Comparison of ENCODE assay signal across 8 cellular contexts in the genomic region with DNA sequence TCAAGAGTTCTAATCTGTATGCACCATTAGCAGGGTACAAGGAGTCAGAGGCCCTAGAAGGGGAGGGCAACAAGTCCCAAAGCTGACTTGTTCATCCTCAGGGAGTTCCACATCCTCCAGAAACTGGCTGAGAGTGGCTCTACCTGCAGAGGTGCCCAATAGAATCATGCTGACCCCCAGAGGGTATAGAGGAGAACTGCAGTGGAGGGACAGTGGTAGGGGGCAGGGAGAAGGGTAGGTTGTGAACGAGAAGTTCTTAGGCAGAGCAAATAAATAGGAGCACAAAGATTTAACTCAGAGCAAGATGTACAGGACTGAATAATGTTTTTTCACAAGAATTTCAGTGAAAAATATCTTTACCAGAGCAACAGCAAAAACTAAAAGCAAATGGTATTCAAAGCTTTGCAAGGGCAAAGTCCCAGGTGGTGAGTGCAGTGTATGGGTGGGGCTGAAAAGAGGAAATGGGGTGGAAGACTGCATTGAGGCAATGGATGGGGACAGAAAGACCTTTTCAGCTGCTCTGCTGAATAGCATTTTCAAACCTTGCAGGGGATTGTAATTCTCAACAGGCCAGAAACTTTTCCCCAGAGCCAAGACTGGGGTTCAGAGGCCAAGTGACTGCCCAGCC. TPM values are rescaled to one million over a fixed set of nuclear protein-coding genes. Genes with fewer than 3 reads are reported as not detected.
DNase-seq lines count a peak whose midpoint lies in the region; ATAC-seq, FAIRE-seq and TF ChIP-seq lines count a peak whose summit lies in the region.

No MANE protein-coding gene starts in this region.

- H3K9me3 ChIP-seq in HepG2 (ENCODE audit: low read length) = no peaks in the 10 kb centered on the region
- no peaks in the 10 kb centered on the region for H3K9me3 ChIP-seq in ovary
- no peaks in the 10 kb centered on the region for H3K9me3 ChIP-seq in ascending aorta

- DNase-seq in GM13977 (ENCODE audit: low spot score) (peak; percentile 40), H7 (peak; percentile 70), NCI-H69 (lab: John Stamatoyannopoulos, UW) (peak; percentile 12), HepG2 (ENCODE audit: low spot score) (peak; percentile 3), ovary (no peak), NCI-H1105 treated with DMSO at 0.1 percent for 48 hours (lab: John Stamatoyannopoulos, UW) (no peak), ascending aorta (ENCODE audit: low spot score in 2 of 2) (no peak), brain microvascular endothelial cell (no peak)

- H3K4me1 ChIP-seq in HepG2 (ENCODE audit: insufficient read depth, low read length) (no peaks in the 10 kb centered on the region), ovary (ENCODE audit: insufficient read depth) (no peaks in the 10 kb centered on the region), ascending aorta (no peaks in the 10 kb centered on the region)

- FAIRE-seq in HepG2 (lab: Jason Lieb, UNC) = no peak

- H4K20me1 ChIP-seq in HepG2 (ENCODE audit: insufficient read depth, low read length) = no peaks in the 10 kb centered on the region

- no peaks in the 10 kb centered on the region; the same call in 1 of the 2 replicates for H3K27me3 ChIP-seq in H7 (ENCODE audit: control insufficient read depth, insufficient read depth, low read length)
- H3K27me3 ChIP-seq in HepG2 (ENCODE audit: control insufficient read depth in 1 of 2, insufficient read depth in 2 of 2, low read length in 2 of 2) = no peaks in the 10 kb centered on the region
- H3K27me3 ChIP-seq in ovary = no peaks in the 10 kb centered on the region
- H3K27me3 ChIP-seq in ascending aorta = no peaks in the 10 kb centered on the region
- no peaks in the 10 kb centered on the region for H3K27me3 ChIP-seq in brain microvascular endothelial cell (replicated peaks)

- H3K4me3 ChIP-seq in H7 (ENCODE audit: insufficient read depth, low read depth, low read length) = no peak overlapping the region
- no peak overlapping the region for H3K4me3 ChIP-seq in HepG2 (replicated peaks in 1 of 3; ENCODE audit: insufficient read depth in 1 of 3, low read depth in 2 of 3, low read length in 3 of 3)
- no peak overlapping the region for H3K4me3 ChIP-seq in ovary
- no peak overlapping the region for H3K4me3 ChIP-seq in ascending aorta
- H3K4me3 ChIP-seq in brain microvascular endothelial cell (ENCODE audit: low read depth, low read length) = no peak overlapping the region

- no peak overlapping the region for H3K27ac ChIP-seq in HepG2 (ENCODE audit: extremely low read length, insufficient read depth, low read length)
- H3K27ac ChIP-seq in ovary = no peak overlapping the region
- H3K27ac ChIP-seq in ascending aorta = no peak overlapping the region
- H3K27ac ChIP-seq in brain microvascular endothelial cell = no peak overlapping the region

- no peak overlapping the region for H3K9ac ChIP-seq in HepG2 (ENCODE audit: insufficient read depth, low read depth, low read length)

- POLR2A ChIA-PET in HepG2 (lab: Yijun Ruan, JAX) = no interaction called here

- in situ Hi-C loops in GM13977 (cut with MboI; ENCODE audit: low pct_unique_long_range_greater_than_20kb, low sequenced_read_pairs, unreplicated experiment) (no loop called here), HepG2 (cut with HindIII; ENCODE audit: extremely low pct_ligation_motif_present, low pct_unique_long_range_greater_than_20kb) (no loop called here), brain microvascular endothelial cell (cut with HindIII; ENCODE audit: low pct_ligation_motif_present, low sequenced_read_pairs) (no loop called here)

- BruUV-seq in HepG2 (replicated peaks; lab: Mats Ljungman, UMichigan) = no TSS peak

- no peak for TF ChIP-seq RAD21 in HepG2 (CRISPR knock-in tag; IDR thresholded peaks at IDR 0.05)

- no peak for TF ChIP-seq POLR2A in HepG2 (IDR thresholded peaks at IDR 0.05; ENCODE audit: insufficient read depth in 1 of 2, low read depth in 2 of 2, low read length in 2 of 2)
- no peak for TF ChIP-seq POLR2A in ovary (IDR thresholded peaks at IDR 0.05)

- CTCF ChIA-PET in HepG2 (lab: Yijun Ruan, JAX; ENCODE audit: low intra/inter-chr PET ratio, low total read pairs) = no interaction called here

- H3K4me2 ChIP-seq in HepG2 (ENCODE audit: low read depth, low read length) = no peak overlapping the region

- H3K36me3 ChIP-seq in H7 (replicated peaks; ENCODE audit: control insufficient read depth, insufficient read depth, low read length) = no peaks in the 10 kb centered on the region
- H3K36me3 ChIP-seq in HepG2 (replicated peaks in 1 of 2; ENCODE audit: control insufficient read depth in 1 of 2, insufficient read depth in 2 of 2, low read length in 2 of 2) = no peaks in the 10 kb centered on the region
- no peaks in the 10 kb centered on the region for H3K36me3 ChIP-seq in ovary
- no peaks in the 10 kb centered on the region for H3K36me3 ChIP-seq in ascending aorta
- no peaks in the 10 kb centered on the region for H3K36me3 ChIP-seq in brain microvascular endothelial cell (replicated peaks)

- ATAC-seq in HepG2 = peak; percentile 81

- no peaks in the 10 kb centered on the region for H3K79me2 ChIP-seq in HepG2 (ENCODE audit: insufficient read depth, low read length)

- no peak overlapping the region for H2AFZ ChIP-seq in HepG2 (ENCODE audit: low read length)

- 4% methylated on average over 1 of the region's 1 CpG for WGBS in HepG2 (ENCODE audit: low lambda C conversion rate)
- 18 to 39% (median 19%) methylated on average over 1 of the region's 1 CpG for WGBS in ovary, 3 donors

- TF ChIP-seq EP300 in HepG2 (IDR thresholded peaks at IDR 0.05; ENCODE audit: low read depth in 2 of 2, low read length in 2 of 2) (no peak), HepG2 (CRISPR knock-in tag; IDR thresholded peaks at IDR 0.05; ENCODE audit: borderline replicate concordance) (no peak), ovary (IDR thresholded peaks at IDR 0.05) (no peak)

- TF ChIP-seq CTCF in GM13977 (IDR thresholded peaks at IDR 0.05; ENCODE audit: extremely low read depth, insufficient read depth, missing control alignments) (peak; percentile 76), HepG2 (CRISPR knock-in tag; IDR thresholded peaks at IDR 0.05) (peak; percentile 30; the same call in 1 of the 2 replicates), ovary (IDR thresholded peaks at IDR 0.05) (no peak), ascending aorta (IDR thresholded peaks at IDR 0.05) (no peak), brain microvascular endothelial cell (IDR thresholded peaks at IDR 0.05; ENCODE audit: low read depth, low read length, missing control alignments) (no peak)

- intact Hi-C loops in HepG2 (cut with micrococcal nuclease; ENCODE audit: unreplicated experiment) = no loop called here
- intact Hi-C loops in ovary (cut with DNase I) = no loop called here
- intact Hi-C loops in ascending aorta (cut with DNase I) = no loop called here

RNA-seq across cellular contexts. Expression of a gene that starts 3.1 kb away (rescaled TPM):
- total RNA-seq in H7 (2014; rRNA removed; shearing (Covaris generic)) = not detected in 2 replicates
- total RNA-seq in HepG2 (2016; rRNA removed; fragmentation: Illumina TruSeq; extraction: Trizol) (not detected in 2 replicates), ovary (under 1 TPM in 1 of 7 donors, not detected in 6; 0.11 TPM), ascending aorta (not detected)
- not detected in 2 replicates for total RNA-seq in HepG2 (2016; cell fraction: cytosol; rRNA removed; fragmentation: Illumina TruSeq; extraction: Trizol; ENCODE audit: low read depth)
- not detected in 2 replicates for total RNA-seq in HepG2 (2016; cell fraction: insoluble cytoplasmic fraction; rRNA removed; fragmentation: Illumina TruSeq; extraction: Trizol)
- not detected in 2 replicates for total RNA-seq in HepG2 (2016; cell fraction: membrane; rRNA removed; fragmentation: Illumina TruSeq; extraction: Trizol)
- total RNA-seq in HepG2 (2016; cell fraction: nucleus; rRNA removed; fragmentation: Illumina TruSeq; extraction: Trizol) = not detected in 2 replicates
- polyA plus RNA-seq in HepG2 (2011; rRNA removed) (not detected in 2 replicates), ovary (under 1 TPM in 1 of 2 donors, not detected in 1; 0.12 TPM)
- polyA plus RNA-seq in HepG2 (2011; cell fraction: cytosol; rRNA removed) = not detected in 2 replicates
- not detected in 2 replicates for polyA plus RNA-seq in HepG2 (2011; cell fraction: nucleus; rRNA removed)
- polyA plus RNA-seq in HepG2 (2012) = not detected in 2 replicates
- not detected in 2 replicates for polyA plus RNA-seq in HepG2 (2016; cell fraction: cytosol; fragmentation: Illumina TruSeq; extraction: Trizol; ENCODE audit: low read depth)
- not detected in 2 replicates for polyA plus RNA-seq in HepG2 (2016; cell fraction: insoluble cytoplasmic fraction; fragmentation: Illumina TruSeq; extraction: Trizol; ENCODE audit: low read depth)
- polyA plus RNA-seq in HepG2 (2016; cell fraction: membrane; fragmentation: Illumina TruSeq; extraction: Trizol; ENCODE audit: low read depth) = not detected in 2 replicates
- polyA plus RNA-seq in HepG2 (2016; cell fraction: nucleus; fragmentation: Illumina TruSeq; extraction: Trizol; ENCODE audit: insufficient read depth, low read depth) = not detected in 2 replicates
- polyA minus RNA-seq in HepG2 (2011; rRNA and poly(A)+ RNA removed; ENCODE audit: low replicate concordance) = not detected in 2 replicates
- not detected in 2 replicates for polyA minus RNA-seq in HepG2 (2011; cell fraction: cytosol; rRNA and poly(A)+ RNA removed)
- polyA minus RNA-seq in HepG2 (2011; cell fraction: nucleus; rRNA and poly(A)+ RNA removed) = not detected in 2 replicates

RNA-seq across cellular contexts. Expression of a gene that starts 46.1 kb away (rescaled TPM):
- total RNA-seq in H7 (2014; rRNA removed; shearing (Covaris generic)) = not detected in 2 replicates
- total RNA-seq in HepG2 (2016; rRNA removed; fragmentation: Illumina TruSeq; extraction: Trizol) (not detected in 2 replicates), ovary (under 1 TPM in 1 of 7 donors, not detected in 6; 0.65 TPM), ascending aorta (not detected)
- not detected in 2 replicates for total RNA-seq in HepG2 (2016; cell fraction: cytosol; rRNA removed; fragmentation: Illumina TruSeq; extraction: Trizol; ENCODE audit: low read depth)
- not detected in 2 replicates for total RNA-seq in HepG2 (2016; cell fraction: insoluble cytoplasmic fraction; rRNA removed; fragmentation: Illumina TruSeq; extraction: Trizol)
- not detected in 2 replicates for total RNA-seq in HepG2 (2016; cell fraction: membrane; rRNA removed; fragmentation: Illumina TruSeq; extraction: Trizol)
- total RNA-seq in HepG2 (2016; cell fraction: nucleus; rRNA removed; fragmentation: Illumina TruSeq; extraction: Trizol) = not detected in 2 replicates
- polyA plus RNA-seq in HepG2 (2011; rRNA removed) (not detected in 2 replicates), ovary (under 1 TPM in 1 of 2 donors, not detected in 1; 0.08 TPM)
- polyA plus RNA-seq in HepG2 (2011; cell fraction: cytosol; rRNA removed) = not detected in 2 replicates
- not detected in 2 replicates for polyA plus RNA-seq in HepG2 (2011; cell fraction: nucleus; rRNA removed)
- polyA plus RNA-seq in HepG2 (2012) = not detected in 2 replicates
- polyA plus RNA-seq in HepG2 (2016; cell fraction: cytosol; fragmentation: Illumina TruSeq; extraction: Trizol; ENCODE audit: low read depth) = not detected in 2 replicates
- polyA plus RNA-seq in HepG2 (2016; cell fraction: insoluble cytoplasmic fraction; fragmentation: Illumina TruSeq; extraction: Trizol; ENCODE audit: low read depth) = not detected in 2 replicates
- not detected in 2 replicates for polyA plus RNA-seq in HepG2 (2016; cell fraction: membrane; fragmentation: Illumina TruSeq; extraction: Trizol; ENCODE audit: low read depth)
- polyA plus RNA-seq in HepG2 (2016; cell fraction: nucleus; fragmentation: Illumina TruSeq; extraction: Trizol; ENCODE audit: insufficient read depth, low read depth) = not detected in 2 replicates
- polyA minus RNA-seq in HepG2 (2011; rRNA and poly(A)+ RNA removed; ENCODE audit: low replicate concordance) = not detected in 2 replicates
- not detected in 2 replicates for polyA minus RNA-seq in HepG2 (2011; cell fraction: cytosol; rRNA and poly(A)+ RNA removed)
- polyA minus RNA-seq in HepG2 (2011; cell fraction: nucleus; rRNA and poly(A)+ RNA removed) = not detected in 2 replicates

Comparison
In these comparisons a context has a peak if more than half of its experiments do, and no peak if none do; other contexts are left out.
1. DNase-seq: peak in GM13977 (single experiment), H7 (single experiment), NCI-H69 (single experiment) and HepG2 (single experiment); none in ovary (0 of 5), NCI-H1105 treated with DMSO at 0.1 percent for 48 hours (single experiment), ascending aorta (0 of 2) and brain microvascular endothelial cell (single experiment).
2. CTCF ChIP-seq: peak in GM13977 (single experiment) and HepG2 (single experiment); none in ovary (0 of 3), ascending aorta (0 of 3) and brain microvascular endothelial cell (single experiment).